ENCODE assay signal across 11 cellular contexts in genomic region chr2:241541564-241542277, GRCh38. TPM values are rescaled to one million over a fixed set of nuclear protein-coding genes. Genes with fewer than 3 reads are reported as not detected.
A peak's percentile ranks its signal among the peaks of the same experiment; 100 is the strongest.
DNase-seq lines count a peak whose midpoint lies in the region; TF ChIP-seq lines count a peak whose summit lies in the region.
"Had no signal": no experiment of that assay in that cellular context is flagged by ENCODE, and none has a peak within 500 bp of the region (broad histone marks: within the 10 kb centered on the region; RNA-seq: fewer than 3 reads in every experiment).

No MANE protein-coding gene starts in this region.

- TF ChIP-seq CTCF in GM20000 (IDR thresholded peaks at IDR 0.05; ENCODE audit: extremely low read depth, missing control alignments) (no peak), brain microvascular endothelial cell (IDR thresholded peaks at IDR 0.05; ENCODE audit: low read depth, low read length, missing control alignments) (no peak)

- no peak overlapping the region for H3K27ac ChIP-seq in brain microvascular endothelial cell
- H3K27ac ChIP-seq: colonic mucosa had no signal

- H3K36me3 ChIP-seq in brain microvascular endothelial cell (replicated peaks) (no peaks in the 10 kb centered on the region), skeletal muscle satellite cell (ENCODE audit: insufficient read depth, low read length) (no peaks in the 10 kb centered on the region)
- H3K36me3 ChIP-seq: colonic mucosa had no signal

- H3K9me3 ChIP-seq in skeletal muscle satellite cell (replicated peaks; ENCODE audit: low read length): no peaks in the 10 kb centered on the region
- H3K9me3 ChIP-seq: colonic mucosa had no signal

- H3K4me1 ChIP-seq in skeletal muscle satellite cell (ENCODE audit: control insufficient read depth, insufficient read depth, low read length): peaks cover 39% of the 10 kb centered on the region
- H3K4me1 ChIP-seq: colonic mucosa had no signal

- peak overlapping the region; percentile 76 for H3K4me2 ChIP-seq in skeletal muscle satellite cell (ENCODE audit: low read length)

- no peak overlapping the region for H3K9ac ChIP-seq in skeletal muscle satellite cell (ENCODE audit: low read depth, low read length)

- H3K4me3 ChIP-seq in brain microvascular endothelial cell (ENCODE audit: low read depth, low read length): peak overlapping the region; percentile 22
- peak overlapping the region; percentile 65 for H3K4me3 ChIP-seq in skeletal muscle satellite cell (ENCODE audit: low read length)

- in situ Hi-C loops in brain microvascular endothelial cell (cut with HindIII; ENCODE audit: low pct_ligation_motif_present, low sequenced_read_pairs): no loop called here

- DNase-seq in GM20000 (ENCODE audit: low spot score): peak; percentile 50
- no peak for DNase-seq in brain microvascular endothelial cell
- peak; percentile 53 for DNase-seq in iPS-NIHi11 (ENCODE audit: low spot score)
- no peak for DNase-seq in Ammon's horn (ENCODE audit: low spot score)
- DNase-seq in LoVo (ENCODE audit: low spot score): no peak
- DNase-seq in SKM-1 (lab: John Stamatoyannopoulos, UW; ENCODE audit: unreplicated experiment): no peak
- DNase-seq in activated gamma-delta T cell (lab: John Stamatoyannopoulos, UW): no peak
- DNase-seq: DMS 273 treated with DMSO at 0.1 percent for 48 hours; NK-92 treated with Interleukin-12 subunit alpha and Interleukin-12 subunit beta, amount 100 ng/mL, for 24 hours had no signal

- no peaks in the 10 kb centered on the region for H3K27me3 ChIP-seq in brain microvascular endothelial cell (replicated peaks)
- H3K27me3 ChIP-seq in skeletal muscle satellite cell (ENCODE audit: control insufficient read depth, insufficient read depth, low read length): peaks cover 6% of the 10 kb centered on the region

RNA-seq across cellular contexts. Expression of gene BOK, which starts 16.8 kb away (rescaled TPM):
- total RNA-seq in skeletal muscle satellite cell (2012; rRNA removed): 12.7 and 15.9 TPM in 2 replicates

RNA-seq across cellular contexts. Expression of gene STK25, which starts 33.3 kb away (rescaled TPM):
- total RNA-seq in skeletal muscle satellite cell (2012; rRNA removed): 211 and 235 TPM in 2 replicates

Comparison
In these comparisons a context has a peak if more than half of its experiments do, and no peak if none do; other contexts are left out.
1. DNase-seq: peak in GM20000 (single experiment) and iPS-NIHi11 (single experiment); none in brain microvascular endothelial cell (single experiment), Ammon's horn (single experiment), LoVo (single experiment), SKM-1 (single experiment) and activated gamma-delta T cell (single experiment).